Comparison of ENCODE assay signal across 16 cellular contexts in genomic region chr10:73161662-73162061, GRCh38. TPM values are rescaled to one million over a fixed set of nuclear protein-coding genes. Genes with fewer than 3 reads are reported as not detected.
DNase-seq lines count a peak whose midpoint lies in the region; ATAC-seq, FAIRE-seq and TF ChIP-seq lines count a peak whose summit lies in the region.
"Had no signal": no experiment of that assay in that cellular context is flagged by ENCODE, and none has a peak within 500 bp of the region (broad histone marks: within the 10 kb centered on the region; RNA-seq: fewer than 3 reads in every experiment).

No MANE protein-coding gene starts in this region.

- DNase-seq in activated T-cell treated with anti-CD3 and anti-CD28 coated beads, Interleukin-2, amount 50 U/mL, for 24 hours, result no peak
- no peak for DNase-seq in activated T-cell treated with anti-CD3 and anti-CD28 coated beads, Interleukin-2, amount 50 U/mL, for 48 hours
- DNase-seq in GM12892 (ENCODE audit: insufficient read length) (no peak), NCI-H526 (lab: John Stamatoyannopoulos, UW) (no peak)
- DNase-seq in naive thymus-derived CD4-positive, alpha-beta T cell, result no peak
- no peak for DNase-seq in stimulated activated naive CD4-positive, alpha-beta T cell treated with Interleukin-2 at 50 U/mL for 16 hours (lab: John Stamatoyannopoulos, UW)
- DNase-seq: KBM-7, NCI-H1048, NCI-H1436 treated with DMSO at 0.1 percent for 48 hours, NCI-H2081, NCI-H510A treated with DMSO at 0.1 percent for 48 hours had no signal

- no peaks in the 10 kb centered on the region for H3K27me3 Mint-ChIP-seq in activated T-cell treated with anti-CD3 and anti-CD28 coated beads, Interleukin-2, amount 50 U/mL, for 24 hours
- no peaks in the 10 kb centered on the region for H3K27me3 Mint-ChIP-seq in activated T-helper 17 cell treated with anti-CD3 and anti-CD28 coated beads, Interleukin-2, amount 50 U/mL, for 72 hours
- H3K27me3 Mint-ChIP-seq in naive thymus-derived CD4-positive, alpha-beta T cell, result no peaks in the 10 kb centered on the region

- peaks cover 20 to 21% of the 10 kb centered on the region in 2 donors for H3K4me1 ChIP-seq in naive thymus-derived CD4-positive, alpha-beta T cell (ENCODE audit: control insufficient read depth in 2 of 2, insufficient read depth in 2 of 2, low read length in 2 of 2)
- peaks cover 0 to 71% (median 7%) of the 10 kb centered on the region in 3 donors for H3K4me1 ChIP-seq in gastroesophageal sphincter
- H3K4me1 ChIP-seq: A549 had no signal

- POLR2A ChIA-PET in naive thymus-derived CD4-positive, alpha-beta T cell (lab: Charles Lee), result no interaction called here

- TF ChIP-seq CTCF in gastroesophageal sphincter (IDR thresholded peaks at IDR 0.05), result no peak

- intact Hi-C loops in naive thymus-derived CD4-positive, alpha-beta T cell (cut with micrococcal nuclease), result no loop called here

- peaks cover 52% of the 10 kb centered on the region for H3K4me1 Mint-ChIP-seq in activated T-cell treated with anti-CD3 and anti-CD28 coated beads, Interleukin-2, amount 50 U/mL, for 24 hours (ENCODE audit: low read depth)
- H3K4me1 Mint-ChIP-seq in activated T-helper 17 cell treated with anti-CD3 and anti-CD28 coated beads, Interleukin-2, amount 50 U/mL, for 72 hours, result peaks cover 34% of the 10 kb centered on the region
- H3K4me1 Mint-ChIP-seq in naive thymus-derived CD4-positive, alpha-beta T cell, result peaks cover 41 to 61% (median 55%) of the 10 kb centered on the region in 7 donors

- TF ChIP-seq POLR2A in GM12892 (IDR thresholded peaks at IDR 0.05; ENCODE audit: low read depth, low read length), result no peak
- TF ChIP-seq POLR2A in gastroesophageal sphincter (IDR thresholded peaks at IDR 0.05), result no peak

- H3K27ac ChIP-seq in naive thymus-derived CD4-positive, alpha-beta T cell (ENCODE audit: low read depth, low read length), result no peak overlapping the region
- no peak overlapping the region for H3K27ac ChIP-seq in gastroesophageal sphincter
- H3K27ac ChIP-seq: A549, C4-2B had no signal

- TF ChIP-seq EP300 in gastroesophageal sphincter (IDR thresholded peaks at IDR 0.05), result no peak

- FAIRE-seq in GM12892 (lab: Jason Lieb, UNC), result peak; percentile 53
- FAIRE-seq: A549 had no signal

- CTCF ChIA-PET in naive thymus-derived CD4-positive, alpha-beta T cell (lab: Charles Lee), result interaction anchor here (0.6 to 1.8 kb wide), 3 partner anchors 16 to 66 kb away, joined by 3 to 8 read pairs (median 3); partner anchors contain the start of gene P4HA1

- H3K36me3 Mint-ChIP-seq in activated T-cell treated with anti-CD3 and anti-CD28 coated beads, Interleukin-2, amount 50 U/mL, for 24 hours (ENCODE audit: low read depth), result peaks cover 65% of the 10 kb centered on the region
- H3K36me3 Mint-ChIP-seq in activated T-helper 17 cell treated with anti-CD3 and anti-CD28 coated beads, Interleukin-2, amount 50 U/mL, for 72 hours (ENCODE audit: low read depth), result peaks cover 89% of the 10 kb centered on the region
- H3K36me3 Mint-ChIP-seq in naive thymus-derived CD4-positive, alpha-beta T cell, result peaks cover under 1 to 19% (median 10%) of the 10 kb centered on the region in 5 donors

- H3K9me3 ChIP-seq in naive thymus-derived CD4-positive, alpha-beta T cell (ENCODE audit: control insufficient read depth in 2 of 3, low read length in 3 of 3), result no peaks in the 10 kb centered on the region
- H3K9me3 ChIP-seq in gastroesophageal sphincter, result no peaks in the 10 kb centered on the region

- no peaks in the 10 kb centered on the region for H3K27me3 ChIP-seq in naive thymus-derived CD4-positive, alpha-beta T cell (ENCODE audit: control insufficient read depth in 2 of 2, insufficient read depth in 2 of 2, low read length in 2 of 2)
- no peaks in the 10 kb centered on the region for H3K27me3 ChIP-seq in gastroesophageal sphincter

- no peak overlapping the region for H3K4me3 ChIP-seq in naive thymus-derived CD4-positive, alpha-beta T cell (ENCODE audit: low read length)
- no peak overlapping the region for H3K4me3 ChIP-seq in gastroesophageal sphincter
- H3K4me3 ChIP-seq: A549 had no signal

- ATAC-seq in activated T-helper 17 cell treated with anti-CD3 and anti-CD28 coated beads, Interleukin-2, amount 50 U/mL, for 72 hours (replicated peaks), result no peak
- no peak for ATAC-seq in naive thymus-derived CD4-positive, alpha-beta T cell
- ATAC-seq in gastroesophageal sphincter, result no peak
- ATAC-seq: A549 had no signal

- no peak overlapping the region for H3K4me3 Mint-ChIP-seq in activated T-cell treated with anti-CD3 and anti-CD28 coated beads, Interleukin-2, amount 50 U/mL, for 24 hours
- peak overlapping the region; percentile 40 for H3K4me3 Mint-ChIP-seq in activated T-helper 17 cell treated with anti-CD3 and anti-CD28 coated beads, Interleukin-2, amount 50 U/mL, for 72 hours
- H3K4me3 Mint-ChIP-seq in naive thymus-derived CD4-positive, alpha-beta T cell, result peak overlapping the region in 3 of 10 donors; percentile 12 to 47 (median 25)

- 94% methylated on average over 2 to 3 of the region's 3 CpGs for WGBS in gastroesophageal sphincter (ENCODE audit: low coverage in 1 of 2), 2 donors

- H3K36me3 ChIP-seq in naive thymus-derived CD4-positive, alpha-beta T cell (ENCODE audit: control insufficient read depth in 2 of 3, insufficient read depth in 3 of 3, low read length in 3 of 3), result peaks cover 5 to 21% (median 11%) of the 10 kb centered on the region in 3 experiments
- H3K36me3 ChIP-seq in gastroesophageal sphincter, result peaks cover 0 to 58% of the 10 kb centered on the region in 2 donors

- H3K27ac Mint-ChIP-seq in activated T-cell treated with anti-CD3 and anti-CD28 coated beads, Interleukin-2, amount 50 U/mL, for 24 hours, result peak overlapping the region; percentile 23
- H3K27ac Mint-ChIP-seq in activated T-helper 17 cell treated with anti-CD3 and anti-CD28 coated beads, Interleukin-2, amount 50 U/mL, for 72 hours, result peak overlapping the region; percentile 72
- H3K27ac Mint-ChIP-seq in naive thymus-derived CD4-positive, alpha-beta T cell, result peak overlapping the region in 6 of 9 donors; percentile 9 to 58 (median 23)

- H3K9me3 Mint-ChIP-seq in activated T-cell treated with anti-CD3 and anti-CD28 coated beads, Interleukin-2, amount 50 U/mL, for 24 hours, result no peaks in the 10 kb centered on the region
- no peaks in the 10 kb centered on the region for H3K9me3 Mint-ChIP-seq in activated T-helper 17 cell treated with anti-CD3 and anti-CD28 coated beads, Interleukin-2, amount 50 U/mL, for 72 hours
- H3K9me3 Mint-ChIP-seq in naive thymus-derived CD4-positive, alpha-beta T cell, result no peaks in the 10 kb centered on the region

RNA-seq across cellular contexts. Expression of gene ECD, which starts 6.1 kb away (rescaled TPM):
- 31.3 TPM for polyA plus RNA-seq in GM12892 (2012; ENCODE audit: missing spikeins)
- total RNA-seq in activated T-helper 17 cell treated with anti-CD3 and anti-CD28 coated beads, Interleukin-2, amount 50 U/mL, for 72 hours, result 10 to 100 TPM; 27.8 to 29.6 TPM
- 10 to 100 TPM; 30.2 to 42.7 (median 33.1) TPM for total RNA-seq in naive thymus-derived CD4-positive, alpha-beta T cell
- 10 to 100 TPM; 31.9 to 33.1 TPM for polyA plus RNA-seq in naive thymus-derived CD4-positive, alpha-beta T cell
- total RNA-seq in gastroesophageal sphincter, result 10 to 100 TPM; 27.3 to 35.0 (median 30.5) TPM

RNA-seq across cellular contexts. Expression of gene FAM149B1, which starts 6.3 kb away (rescaled TPM):
- polyA plus RNA-seq in GM12892 (2012; ENCODE audit: missing spikeins), result 14.1 TPM
- total RNA-seq in activated T-helper 17 cell treated with anti-CD3 and anti-CD28 coated beads, Interleukin-2, amount 50 U/mL, for 72 hours, result 10 to 100 TPM; 12.6 to 20.8 TPM
- 10 to 100 TPM; 13.7 to 21.0 (median 16.3) TPM for total RNA-seq in naive thymus-derived CD4-positive, alpha-beta T cell
- polyA plus RNA-seq in naive thymus-derived CD4-positive, alpha-beta T cell, result 1 to 10 TPM; 4.6 to 5.1 TPM
- total RNA-seq in gastroesophageal sphincter, result 10 to 100 TPM; 10.9 to 16.2 (median 15.2) TPM

RNA-seq across cellular contexts. Expression of gene NUDT13, which starts 51.4 kb away (rescaled TPM):
- 4.9 TPM for polyA plus RNA-seq in GM12892 (2012; ENCODE audit: missing spikeins)
- 1 to 10 TPM in 1 of 2 donors, under 1 TPM in 1; 0.91 to 1.3 TPM for total RNA-seq in activated T-helper 17 cell treated with anti-CD3 and anti-CD28 coated beads, Interleukin-2, amount 50 U/mL, for 72 hours
- 1 to 10 TPM; 1.2 to 3.5 (median 1.5) TPM for total RNA-seq in naive thymus-derived CD4-positive, alpha-beta T cell
- 1 to 10 TPM; 1.3 to 1.5 TPM for polyA plus RNA-seq in naive thymus-derived CD4-positive, alpha-beta T cell
- 1 to 10 TPM; 1.1 to 4.6 (median 3.9) TPM for total RNA-seq in gastroesophageal sphincter
- total RNA-seq: M059J had no signal
